In genomic region chr6:50381106-50381415, GRCh38 we compare ENCODE assay signal across 19 cellular contexts.
DNase-seq lines count a peak whose midpoint lies in the region; FAIRE-seq and TF ChIP-seq lines count a peak whose summit lies in the region.
"Had no signal": no experiment of that assay in that cellular context is flagged by ENCODE, and none has a peak within 500 bp of the region (broad histone marks: within the 10 kb centered on the region; RNA-seq: fewer than 3 reads in every experiment).

No MANE protein-coding gene starts in this region.

- POLR2A ChIA-PET in OCI-LY7 (lab: Charles Lee) = no interaction called here

- no peaks in the 10 kb centered on the region for H3K27me3 ChIP-seq in suprapubic skin

- intact Hi-C loops in OCI-LY7 (cut with micrococcal nuclease; ENCODE audit: unreplicated experiment) = no loop called here

- CTCF ChIA-PET in OCI-LY7 (lab: Charles Lee; ENCODE audit: unreplicated experiment) = no interaction called here

- H3K9me2 ChIP-seq in OCI-LY7 (ENCODE audit: insufficient read depth, low read length) = no peaks in the 10 kb centered on the region

- no TSS peak for BruUV-seq in OCI-LY7 (replicated peaks; lab: Mats Ljungman, UMichigan)

- H3K27ac ChIP-seq in OCI-LY7 (ENCODE audit: low read depth, low read length, poor library complexity, severe bottlenecking) = no peak overlapping the region
- H3K27ac ChIP-seq in suprapubic skin = no peak overlapping the region

- H2AFZ ChIP-seq in OCI-LY7 (ENCODE audit: low read length) = no peak overlapping the region

- FAIRE-seq in RCC 7860 (lab: Jason Lieb, UNC) = no peak
- FAIRE-seq: A204.1, astrocyte, TTC549 had no signal

- WGBS in suprapubic skin = 57% methylated on average over 2 of the region's 2 CpGs

- H3K4me3 ChIP-seq in OCI-LY7 (ENCODE audit: low read depth, low read length, poor library complexity, severe bottlenecking) (no peak overlapping the region), epithelial cell of proximal tubule (ENCODE audit: low read depth, low read length) (no peak overlapping the region), suprapubic skin (peak overlapping the region; percentile 5)

- TF ChIP-seq POLR2A in suprapubic skin (IDR thresholded peaks at IDR 0.05) = no peak

- H3K79me2 ChIP-seq in OCI-LY7 (ENCODE audit: insufficient read depth, low read depth, low read length) = no peaks in the 10 kb centered on the region

- H3K36me3 ChIP-seq in OCI-LY7 (ENCODE audit: insufficient read depth, low read length) (no peaks in the 10 kb centered on the region), suprapubic skin (no peaks in the 10 kb centered on the region)

- H3K9me3 ChIP-seq in OCI-LY7 (ENCODE audit: low read length) (no peaks in the 10 kb centered on the region), suprapubic skin (no peaks in the 10 kb centered on the region)

- TF ChIP-seq CTCF in OCI-LY7 (conservative IDR thresholded peaks at IDR 0.05; ENCODE audit: low read length) = peak; percentile 61
- peak; percentile 40 for TF ChIP-seq CTCF in epithelial cell of proximal tubule (conservative IDR thresholded peaks at IDR 0.05; ENCODE audit: low read depth, low read length)
- TF ChIP-seq CTCF in suprapubic skin (IDR thresholded peaks at IDR 0.05) = no peak

- DNase-seq in DMS 273 (lab: John Stamatoyannopoulos, UW; ENCODE audit: unreplicated experiment) = peak; percentile 1
- DNase-seq in DMS 273 treated with DMSO at 0.1 percent for 48 hours (lab: John Stamatoyannopoulos, UW) = no peak
- DNase-seq in OCI-LY7 (ENCODE audit: low spot score) = no peak
- no peak for DNase-seq in epithelial cell of proximal tubule (ENCODE audit: low read depth)
- DNase-seq in suprapubic skin (ENCODE audit: low spot score in 2 of 2) = no peak
- no peak for DNase-seq in foreskin melanocyte
- no peak for DNase-seq in RCC 7860 (ENCODE audit: low spot score)
- no peak for DNase-seq in T-helper 9 cell
- DNase-seq: activated CD4-positive, alpha-beta memory T cell treated with anti-CD3 and anti-CD28 coated beads for 36 hours; activated effector memory CD4-positive, alpha-beta T cell treated with Interleukin-2 at 50 U/mL for 16 hours; CD8-positive, alpha-beta memory T cell; mesenchymal stem cell; NCI-H1092; NCI-H510A; SHP77 treated with DMSO at 0.1 percent for 48 hours; stimulated activated naive CD4-positive, alpha-beta T cell treated with Interleukin-2 at 50 U/mL for 16 hours had no signal

- H3K4me1 ChIP-seq in OCI-LY7 (ENCODE audit: insufficient read depth, low read length, poor library complexity, severe bottlenecking) (no peaks in the 10 kb centered on the region), suprapubic skin (no peaks in the 10 kb centered on the region)

- no peak overlapping the region for H3K4me2 ChIP-seq in OCI-LY7 (ENCODE audit: low read length)

- no peaks in the 10 kb centered on the region for H4K20me1 ChIP-seq in OCI-LY7 (ENCODE audit: insufficient read depth, low read length)

- TF ChIP-seq EP300 in suprapubic skin (IDR thresholded peaks at IDR 0.05) = no peak

Comparison
In these comparisons a context has a peak if more than half of its experiments do, and no peak if none do; other contexts are left out.
1. CTCF ChIP-seq: peak in OCI-LY7 (single experiment) and epithelial cell of proximal tubule (single experiment); none in suprapubic skin (0 of 2).